In the genomic region with DNA sequence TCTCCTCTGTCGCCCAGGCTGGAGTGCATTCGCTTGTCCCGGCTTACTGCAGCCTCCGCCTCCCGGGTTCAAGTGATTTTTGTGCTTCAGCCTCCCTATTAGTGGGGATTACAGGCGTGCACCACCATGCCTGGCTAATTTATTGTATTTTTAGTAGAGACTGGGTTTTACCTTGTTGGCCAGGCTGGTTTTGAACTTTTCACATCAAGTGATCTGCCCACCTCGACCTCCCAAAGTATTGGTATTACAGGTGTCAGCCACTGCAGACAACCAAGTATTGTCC, we compare ENCODE assay signal across 8 cellular contexts. TPM values are rescaled to one million over a fixed set of nuclear protein-coding genes. Genes with fewer than 3 reads are reported as not detected.
DNase-seq lines count a peak whose midpoint lies in the region; ATAC-seq, FAIRE-seq and TF ChIP-seq lines count a peak whose summit lies in the region.

No MANE protein-coding gene starts in this region.

- H3K9me2 ChIP-seq in OCI-LY7 (ENCODE audit: insufficient read depth, low read length) = no peaks in the 10 kb centered on the region

- H2AFZ ChIP-seq in OCI-LY7 (ENCODE audit: low read length) = no peak overlapping the region
- no peak overlapping the region for H2AFZ ChIP-seq in endothelial cell of umbilical vein (ENCODE audit: low read depth, low read length)
- H2AFZ ChIP-seq in neuronal stem cell (ENCODE audit: low read length) = no peak overlapping the region

- TF ChIP-seq CTCF in CD4-positive, alpha-beta T cell (IDR thresholded peaks at IDR 0.05) = no peak
- TF ChIP-seq CTCF in OCI-LY7 (conservative IDR thresholded peaks at IDR 0.05; ENCODE audit: low read length) (no peak), endothelial cell of umbilical vein (IDR thresholded peaks at IDR 0.05; ENCODE audit: extremely low read depth in 1 of 2, insufficient read depth in 1 of 2, low read depth in 1 of 2, low read length in 2 of 2) (no peak)

- WGBS in neuronal stem cell (ENCODE audit: extremely low coverage in 2 of 2, insufficient read length in 2 of 2, insufficient replicate concordance in 1 of 2), 2 donors = no CpG with 5 or more reads among the region's 7 CpGs

- H3K36me3 ChIP-seq in OCI-LY7 (ENCODE audit: insufficient read depth, low read length) = peaks cover 60% of the 10 kb centered on the region
- H3K36me3 ChIP-seq in endothelial cell of umbilical vein (ENCODE audit: control insufficient read depth in 2 of 2, extremely low read depth in 1 of 2, insufficient read depth in 2 of 2, low read length in 2 of 2) = peaks cover 12 to 33% of the 10 kb centered on the region in 2 experiments
- peaks cover 9 to 56% of the 10 kb centered on the region in 2 donors for H3K36me3 ChIP-seq in neuronal stem cell (replicated peaks in 1 of 2; ENCODE audit: control insufficient read depth in 2 of 2, insufficient read depth in 2 of 2, low read length in 2 of 2)

- no peak overlapping the region for H2BK12ac ChIP-seq in neuronal stem cell (ENCODE audit: low read length)

- CTCF ChIA-PET in CD4-positive, alpha-beta T cell (lab: Charles Lee) = no interaction called here
- CTCF ChIA-PET in OCI-LY7 (lab: Charles Lee; ENCODE audit: unreplicated experiment) (no interaction called here), endothelial cell of umbilical vein (lab: Charles Lee) (no interaction called here)

- no peak overlapping the region for H3K18ac ChIP-seq in neuronal stem cell (ENCODE audit: low read length)

- no peak for DNase-seq in CD4-positive, alpha-beta T cell
- DNase-seq in OCI-LY7 (ENCODE audit: low spot score) (no peak), endothelial cell of umbilical vein (ENCODE audit: low read depth, low spot score) (no peak), neuronal stem cell (ENCODE audit: low spot score) (no peak), NCI-H446 (lab: John Stamatoyannopoulos, UW) (no peak)
- DNase-seq in activated CD4-positive, alpha-beta T cell treated with anti-CD3 and anti-CD28 coated beads for 1 hour = no peak

- BruUV-seq in OCI-LY7 (replicated peaks; lab: Mats Ljungman, UMichigan) (no TSS peak), endothelial cell of umbilical vein (replicated peaks; lab: Mats Ljungman, UMichigan) (no TSS peak)

- peaks cover 63% of the 10 kb centered on the region for H3K36me3 Mint-ChIP-seq in CD4-positive, alpha-beta T cell (ENCODE audit: low read depth)

- H3K14ac ChIP-seq in neuronal stem cell (ENCODE audit: low read length) = no peak overlapping the region

- H3K27ac ChIP-seq in CD4-positive, alpha-beta T cell (ENCODE audit: low read depth, low read length) = peak overlapping the region; percentile 97
- peak overlapping the region; percentile 80 for H3K27ac ChIP-seq in OCI-LY7 (ENCODE audit: low read depth, low read length, poor library complexity, severe bottlenecking)
- peak overlapping the region; percentile 99 for H3K27ac ChIP-seq in endothelial cell of umbilical vein (ENCODE audit: insufficient read depth, low read depth, low read length)
- no peak overlapping the region for H3K27ac ChIP-seq in neuronal stem cell (replicated peaks; ENCODE audit: low read length)

- intact Hi-C loops in CD4-positive, alpha-beta T cell (cut with DNase I, micrococcal nuclease) = loop anchor here (2.0 to 10.0 kb wide), 8 partner anchors 33 to 1449 kb away; partner anchors contain the start of genes CFAP36 (in 2 of the 2), ASB3 (in 1 of the 2), ERLEC1 (in 1 of the 2) and PPP4R3B (in 1 of the 2)
- intact Hi-C loops in OCI-LY7 (cut with micrococcal nuclease; ENCODE audit: unreplicated experiment) (no loop called here), endothelial cell of umbilical vein (cut with micrococcal nuclease) (loop anchor here (2.0 to 10.0 kb wide), 4 partner anchors 34 to 281 kb away; partner anchors contain the start of genes CFAP36, MTIF2 and RTN4)

- H3K9ac ChIP-seq in endothelial cell of umbilical vein (replicated peaks; ENCODE audit: extremely low read depth, insufficient read depth, low read length) (peak overlapping the region; percentile 99), neuronal stem cell (ENCODE audit: low read depth, low read length, poor library complexity) (no peak overlapping the region)

- H3K4me3 ChIP-seq in OCI-LY7 (ENCODE audit: low read depth, low read length, poor library complexity, severe bottlenecking) = peak overlapping the region; percentile 94
- peak overlapping the region; percentile 83 to 96 (median 92) for H3K4me3 ChIP-seq in endothelial cell of umbilical vein (replicated peaks in 1 of 3; ENCODE audit: insufficient read depth in 1 of 3, low read depth in 1 of 3, low read length in 3 of 3)
- peak overlapping the region in 1 of 2 donors; percentile 64 for H3K4me3 ChIP-seq in neuronal stem cell (ENCODE audit: low read length in 2 of 2)

- peaks cover 24% of the 10 kb centered on the region for H3K4me1 ChIP-seq in OCI-LY7 (ENCODE audit: insufficient read depth, low read length, poor library complexity, severe bottlenecking)
- peaks cover 25% of the 10 kb centered on the region for H3K4me1 ChIP-seq in endothelial cell of umbilical vein (ENCODE audit: control insufficient read depth, extremely low read depth, insufficient read depth, low read length)
- H3K4me1 ChIP-seq in neuronal stem cell (ENCODE audit: control insufficient read depth in 2 of 2, insufficient read depth in 1 of 2, low read depth in 1 of 2, low read length in 2 of 2) = peaks cover 5 to 9% of the 10 kb centered on the region in 2 donors

- TF ChIP-seq POLR2A in endothelial cell of umbilical vein (IDR thresholded peaks at IDR 0.05; ENCODE audit: low read depth, low read length) = no peak

- H3K9me3 Mint-ChIP-seq in CD4-positive, alpha-beta T cell = no peaks in the 10 kb centered on the region

- POLR2A ChIA-PET in CD4-positive, alpha-beta T cell (lab: Charles Lee) = no interaction called here
- POLR2A ChIA-PET in OCI-LY7 (lab: Charles Lee) (no interaction called here), endothelial cell of umbilical vein (lab: Charles Lee) (no interaction called here)

- no peaks in the 10 kb centered on the region for H3K27me3 Mint-ChIP-seq in CD4-positive, alpha-beta T cell

- H2BK120ac ChIP-seq in neuronal stem cell (ENCODE audit: low read depth, low read length) = no peak overlapping the region

- H3K4ac ChIP-seq in neuronal stem cell (ENCODE audit: low read length) = no peak overlapping the region

- H3K27ac Mint-ChIP-seq in CD4-positive, alpha-beta T cell = peak overlapping the region; percentile 92

- no peak overlapping the region for H3K23ac ChIP-seq in neuronal stem cell (ENCODE audit: low read depth, low read length, poor library complexity)

- FAIRE-seq in endothelial cell of umbilical vein (lab: Jason Lieb, UNC) = no peak

- no peak overlapping the region for H2BK5ac ChIP-seq in neuronal stem cell (ENCODE audit: low read length)

- H3K4me3 Mint-ChIP-seq in CD4-positive, alpha-beta T cell = peak overlapping the region; percentile 95

- H3K4me2 ChIP-seq in OCI-LY7 (ENCODE audit: low read length) (peak overlapping the region; percentile 87), endothelial cell of umbilical vein (ENCODE audit: insufficient read depth, low read length) (peak overlapping the region; percentile 95), neuronal stem cell (ENCODE audit: insufficient read depth, low read length, poor library complexity, severe bottlenecking) (peak overlapping the region; percentile 78)

- dilution Hi-C loops in endothelial cell of umbilical vein (cut with MboI; ENCODE audit: extremely low pct_ligation_motif_present, low sequenced_read_pairs) = no loop called here

- no peak overlapping the region for H2BK15ac ChIP-seq in neuronal stem cell (ENCODE audit: low read length)

- H3K9me1 ChIP-seq in endothelial cell of umbilical vein (replicated peaks; ENCODE audit: control insufficient read depth, extremely low read depth, insufficient read depth, low read length) = no peaks in the 10 kb centered on the region

- peaks cover 70% of the 10 kb centered on the region for H3K4me1 Mint-ChIP-seq in CD4-positive, alpha-beta T cell (ENCODE audit: low read depth)

- H4K8ac ChIP-seq in neuronal stem cell (ENCODE audit: low read depth, low read length) = no peak overlapping the region

- H3K79me1 ChIP-seq in neuronal stem cell (ENCODE audit: low read depth, low read length) = peaks cover 2% of the 10 kb centered on the region

- peaks cover 48% of the 10 kb centered on the region for H3K79me2 ChIP-seq in OCI-LY7 (ENCODE audit: insufficient read depth, low read depth, low read length)
- peaks cover 41% of the 10 kb centered on the region for H3K79me2 ChIP-seq in endothelial cell of umbilical vein (ENCODE audit: control insufficient read depth, insufficient read depth, low read length)

- no peaks in the 10 kb centered on the region for H3K27me3 ChIP-seq in CD4-positive, alpha-beta T cell (ENCODE audit: control insufficient read depth, insufficient read depth, low read length)
- H3K27me3 ChIP-seq in endothelial cell of umbilical vein (ENCODE audit: control insufficient read depth in 2 of 2, insufficient read depth in 2 of 2, low read length in 2 of 2) (no peaks in the 10 kb centered on the region), neuronal stem cell (ENCODE audit: control insufficient read depth in 3 of 3, insufficient read depth in 3 of 3, low read depth in 1 of 3, low read length in 3 of 3) (no peaks in the 10 kb centered on the region)

- no peak for ATAC-seq in CD4-positive, alpha-beta T cell (ENCODE audit: poor library complexity)
- no peak for ATAC-seq in HG03521 (IDR thresholded peaks at IDR 0.05; ENCODE audit: unreplicated experiment)
- no peak for ATAC-seq in HG03135 (IDR thresholded peaks at IDR 0.05; ENCODE audit: unreplicated experiment)

- H4K91ac ChIP-seq in neuronal stem cell (ENCODE audit: low read depth, low read length, poor library complexity) = no peak overlapping the region

- H4K20me1 ChIP-seq in OCI-LY7 (ENCODE audit: insufficient read depth, low read length) (peaks cover 23% of the 10 kb centered on the region; the same call in 1 of the 2 replicates), endothelial cell of umbilical vein (replicated peaks; ENCODE audit: control insufficient read depth, extremely low read depth, insufficient read depth, low read length) (no peaks in the 10 kb centered on the region)

- no peak overlapping the region for H2AK5ac ChIP-seq in neuronal stem cell (ENCODE audit: low read depth, low read length)

- H3K9me3 ChIP-seq in CD4-positive, alpha-beta T cell (ENCODE audit: control insufficient read depth, low read length) = no peaks in the 10 kb centered on the region
- H3K9me3 ChIP-seq in OCI-LY7 (ENCODE audit: low read length) = no peaks in the 10 kb centered on the region
- no peaks in the 10 kb centered on the region for H3K9me3 ChIP-seq in endothelial cell of umbilical vein (replicated peaks; ENCODE audit: control insufficient read depth, insufficient read depth, low read length)
- no peaks in the 10 kb centered on the region for H3K9me3 ChIP-seq in neuronal stem cell (replicated peaks in 1 of 2; ENCODE audit: control insufficient read depth in 2 of 2, insufficient read depth in 1 of 2, low read depth in 1 of 2, low read length in 2 of 2)

RNA-seq across cellular contexts. Expression of gene RPS27A, which starts 1.1 kb away (rescaled TPM):
- total RNA-seq in CD4-positive, alpha-beta T cell = 1,000 to 10,000 TPM; 2,201 to 2,315 TPM
- total RNA-seq in OCI-LY7 (2014; rRNA removed; shearing (Covaris generic)) = 1,716 and 1,995 TPM in 2 replicates
- total RNA-seq in OCI-LY7 (2022) (1,406 and 1,456 TPM in 2 replicates), endothelial cell of umbilical vein (926 and 939 TPM in 2 replicates)
- polyA plus RNA-seq in endothelial cell of umbilical vein = 795 and 1,136 TPM in 2 replicates
- polyA plus RNA-seq in endothelial cell of umbilical vein (2011; cell fraction: cytosol; rRNA removed) = 2,131 and 2,137 TPM in 2 replicates
- 524 and 724 TPM in 2 replicates for polyA plus RNA-seq in endothelial cell of umbilical vein (2011; cell fraction: nucleus; rRNA removed)
- 1,840 and 2,931 TPM in 2 replicates for polyA plus RNA-seq in endothelial cell of umbilical vein (2012)
- 213 and 228 TPM in 2 replicates for polyA minus RNA-seq in endothelial cell of umbilical vein
- polyA minus RNA-seq in endothelial cell of umbilical vein (2011; cell fraction: cytosol; rRNA and poly(A)+ RNA removed) = 592 TPM
- polyA minus RNA-seq in endothelial cell of umbilical vein (2011; cell fraction: nucleus; rRNA and poly(A)+ RNA removed) = 74.4 and 91.5 TPM in 2 replicates
- polyA plus RNA-seq in neuronal stem cell (2013, experiment 1 of 2) = 2,163 TPM
- 2,203 TPM for polyA plus RNA-seq in neuronal stem cell (2013, experiment 2 of 2)

RNA-seq across cellular contexts. Expression of gene CLHC1, which starts 1.5 kb away (rescaled TPM):
- total RNA-seq in CD4-positive, alpha-beta T cell = 1 to 10 TPM; 4.4 TPM
- total RNA-seq in OCI-LY7 (2014; rRNA removed; shearing (Covaris generic)) = 12.4 and 28.5 TPM in 2 replicates
- 28.5 and 32.1 TPM in 2 replicates for total RNA-seq in OCI-LY7 (2022)
- 10.2 and 12.3 TPM in 2 replicates for total RNA-seq in endothelial cell of umbilical vein
- polyA plus RNA-seq in endothelial cell of umbilical vein = 2.0 and 2.4 TPM in 2 replicates
- 2.2 and 2.9 TPM in 2 replicates for polyA plus RNA-seq in endothelial cell of umbilical vein (2011; cell fraction: cytosol; rRNA removed)
- polyA plus RNA-seq in endothelial cell of umbilical vein (2011; cell fraction: nucleus; rRNA removed) = 15.3 and 19.8 TPM in 2 replicates
- 4.4 and 7.1 TPM in 2 replicates for polyA plus RNA-seq in endothelial cell of umbilical vein (2012)
- 3.6 and 5.6 TPM in 2 replicates for polyA minus RNA-seq in endothelial cell of umbilical vein
- polyA minus RNA-seq in endothelial cell of umbilical vein (2011; cell fraction: cytosol; rRNA and poly(A)+ RNA removed) = 5.8 TPM
- 11.2 and 17.6 TPM in 2 replicates for polyA minus RNA-seq in endothelial cell of umbilical vein (2011; cell fraction: nucleus; rRNA and poly(A)+ RNA removed)
- polyA plus RNA-seq in neuronal stem cell (2013, experiment 1 of 2) = 10.1 TPM
- polyA plus RNA-seq in neuronal stem cell (2013, experiment 2 of 2) = 11.9 TPM

RNA-seq across cellular contexts. Expression of gene MTIF2, which starts 35.4 kb away (rescaled TPM):
- 10 to 100 TPM; 13.0 to 15.6 TPM for total RNA-seq in CD4-positive, alpha-beta T cell
- total RNA-seq in OCI-LY7 (2014; rRNA removed; shearing (Covaris generic)) = 33.5 and 41.4 TPM in 2 replicates
- 44.3 and 47.1 TPM in 2 replicates for total RNA-seq in OCI-LY7 (2022)
- 26.8 and 26.9 TPM in 2 replicates for total RNA-seq in endothelial cell of umbilical vein
- polyA plus RNA-seq in endothelial cell of umbilical vein = 7.0 and 9.3 TPM in 2 replicates
- polyA plus RNA-seq in endothelial cell of umbilical vein (2011; cell fraction: cytosol; rRNA removed) = 10.7 and 11.4 TPM in 2 replicates
- 21.6 and 26.1 TPM in 2 replicates for polyA plus RNA-seq in endothelial cell of umbilical vein (2011; cell fraction: nucleus; rRNA removed)
- 20.6 and 28.1 TPM in 2 replicates for polyA plus RNA-seq in endothelial cell of umbilical vein (2012)
- polyA minus RNA-seq in endothelial cell of umbilical vein = 15.1 and 21.1 TPM in 2 replicates
- polyA minus RNA-seq in endothelial cell of umbilical vein (2011; cell fraction: cytosol; rRNA and poly(A)+ RNA removed) = 27.7 TPM
- polyA minus RNA-seq in endothelial cell of umbilical vein (2011; cell fraction: nucleus; rRNA and poly(A)+ RNA removed) = 20.2 and 23.3 TPM in 2 replicates
- 22.4 TPM for polyA plus RNA-seq in neuronal stem cell (2013, experiment 1 of 2)
- polyA plus RNA-seq in neuronal stem cell (2013, experiment 2 of 2) = 24.4 TPM
